Comparison of ENCODE assay signal across 25 cellular contexts in the genomic region with DNA sequence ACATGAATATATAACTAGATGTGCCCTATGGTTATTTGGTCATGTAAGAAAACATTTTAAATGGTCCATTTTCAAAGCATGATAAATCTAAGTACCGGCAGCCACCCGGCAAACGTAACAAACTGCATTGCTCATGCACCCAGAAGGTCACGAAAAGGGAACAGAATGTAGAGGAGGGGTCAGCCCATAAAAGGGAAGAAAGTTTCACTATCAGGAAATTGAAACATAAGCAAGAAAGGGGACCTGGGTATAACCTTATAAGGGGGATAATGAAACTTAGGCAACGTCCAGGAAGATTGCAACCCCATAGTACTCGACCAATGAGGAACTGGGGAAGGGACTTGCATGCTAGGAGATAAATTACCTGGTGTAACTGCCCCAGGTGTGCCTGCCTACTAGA.
"Had no signal": no experiment of that assay in that cellular context is flagged by ENCODE, and none has a peak within 500 bp of the region (broad histone marks: within the 10 kb centered on the region; RNA-seq: fewer than 3 reads in every experiment).

No MANE protein-coding gene starts in this region.

- H3K4me1 Mint-ChIP-seq: naive B cell; nephron; stimulated activated naive B cell treated with anti-CD40 and anti-IgM and Interleukin-4, amounts not matched to agents 10 μg/mL and 1 μg/mL and 100 μg/mL, for 72 hours had no signal

- H2AFZ ChIP-seq: hepatocyte, parathyroid adenoma had no signal

- H3K27me3 Mint-ChIP-seq: naive B cell; stimulated activated naive B cell treated with anti-CD40 and anti-IgM and Interleukin-4, amounts not matched to agents 10 μg/mL and 1 μg/mL and 100 μg/mL, for 72 hours had no signal

- FAIRE-seq: endothelial cell of umbilical vein, kidney, urothelium cell line had no signal

- H3K36me3 ChIP-seq: colonic mucosa, right lobe of liver, stomach had no signal

- H3K27ac Mint-ChIP-seq: naive B cell; nephron; stimulated activated naive B cell treated with anti-CD40 and anti-IgM and Interleukin-4, amounts not matched to agents 10 μg/mL and 1 μg/mL and 100 μg/mL, for 72 hours had no signal

- ATAC-seq: foreskin keratinocyte; left cardiac atrium; left ventricle myocardium superior; psoas muscle; right lobe of liver; stimulated activated naive B cell treated with anti-CD40 and anti-IgM and Interleukin-4, amounts not matched to agents 10 μg/mL and 1 μg/mL and 100 μg/mL, for 72 hours had no signal

- DNase-seq: colonic mucosa; dermis blood vessel endothelial cell; erythroblast; foreskin keratinocyte; head of caudate nucleus; kidney; left cardiac atrium; left ventricle myocardium superior; mesenchymal stem cell; midbrain; naive B cell; psoas muscle; retina; right lobe of liver; stimulated activated CD4-positive, alpha-beta T cell treated with anti-CD3 and anti-CD28 coated beads, Interleukin-4, amount 100 ng/mL, for 24 hours; stimulated activated naive B cell treated with anti-CD40 and anti-IgM and Interleukin-4, amounts not matched to agents 10 μg/mL and 1 μg/mL and 100 μg/mL, for 72 hours; stomach; substantia nigra; trophoblast cell had no signal

- H3K36me3 Mint-ChIP-seq: naive B cell had no signal

- H3K9me3 ChIP-seq: colonic mucosa, psoas muscle, right lobe of liver, stomach had no signal

- H3K4me2 ChIP-seq: hepatocyte had no signal

- H3K4me3 ChIP-seq: colonic mucosa, hepatocyte, lung, psoas muscle, right lobe of liver, stomach had no signal

- H3K27ac ChIP-seq: colonic mucosa, foreskin keratinocyte, hepatocyte, parathyroid adenoma, psoas muscle, right lobe of liver, stomach had no signal

- H3K4me3 Mint-ChIP-seq: naive B cell; nephron; stimulated activated naive B cell treated with anti-CD40 and anti-IgM and Interleukin-4, amounts not matched to agents 10 μg/mL and 1 μg/mL and 100 μg/mL, for 72 hours had no signal

- H3K79me2 ChIP-seq: hepatocyte, parathyroid adenoma had no signal

- H3K4me1 ChIP-seq: colonic mucosa, foreskin keratinocyte, parathyroid adenoma, psoas muscle, right lobe of liver, stomach had no signal

- H3K27me3 ChIP-seq: colonic mucosa, foreskin keratinocyte, hepatocyte, right lobe of liver, stomach had no signal
